ENCODE assay signal across 12 cellular contexts in genomic region chr6:161443868-161444267, GRCh38.
DNase-seq lines count a peak whose midpoint lies in the region; ATAC-seq and TF ChIP-seq lines count a peak whose summit lies in the region.
"Had no signal": no experiment of that assay in that cellular context is flagged by ENCODE, and none has a peak within 500 bp of the region (broad histone marks: within the 10 kb centered on the region; RNA-seq: fewer than 3 reads in every experiment).

No MANE protein-coding gene starts in this region.

- H2BK120ac ChIP-seq in neuronal stem cell (ENCODE audit: low read depth, low read length), result peak overlapping the region; percentile 41

- H4K91ac ChIP-seq in neuronal stem cell (ENCODE audit: low read depth, low read length, poor library complexity), result no peak overlapping the region

- WGBS in GM23248 (ENCODE audit: low coverage in 1 of 2, low lambda C conversion rate in 2 of 2, missing lambda C conversion rate in 2 of 2), 2 experiments, result 36 to 41% methylated on average over 8 of the region's 8 CpGs
- 39% methylated on average over 5 of the region's 8 CpGs; no CpG with 5 or more reads in 1 of the 2 donors for WGBS in gastroesophageal sphincter (ENCODE audit: low coverage in 1 of 2), 2 donors
- no CpG with 5 or more reads among the region's 8 CpGs for WGBS in neuronal stem cell (ENCODE audit: extremely low coverage in 2 of 2, insufficient read length in 2 of 2, insufficient replicate concordance in 1 of 2), 2 donors

- H3K4ac ChIP-seq in neuronal stem cell (ENCODE audit: low read length), result no peak overlapping the region

- DNase-seq in GM23248 (peak; percentile 76), NCI-H524 treated with DMSO at 0.1 percent for 48 hours (lab: John Stamatoyannopoulos, UW) (peak; percentile 32), neuronal stem cell (ENCODE audit: low spot score) (no peak), COLO829 (ENCODE audit: low spot score) (no peak), WERI-Rb-1 (no peak)
- DNase-seq in activated CD4-positive, alpha-beta T cell treated with anti-CD3 and anti-CD28 coated beads for 4 hours, result no peak
- DNase-seq: activated T-cell treated with anti-CD3 and anti-CD28 coated beads for 4 hours; CD8-positive, alpha-beta T cell; NCI-H2107 had no signal

- no peak for TF ChIP-seq POLR2A in gastroesophageal sphincter (IDR thresholded peaks at IDR 0.05)

- H3K9ac ChIP-seq in GM23248, result peak overlapping the region; percentile 60
- no peak overlapping the region for H3K9ac ChIP-seq in neuronal stem cell (ENCODE audit: low read depth, low read length, poor library complexity)

- H3K4me2 ChIP-seq in GM23248 (ENCODE audit: unreplicated experiment) (no peak overlapping the region), neuronal stem cell (ENCODE audit: insufficient read depth, low read length, poor library complexity, severe bottlenecking) (no peak overlapping the region)

- H3K14ac ChIP-seq in neuronal stem cell (ENCODE audit: low read length), result no peak overlapping the region

- H3K4me1 ChIP-seq in GM23248 (ENCODE audit: insufficient read depth) (peaks cover 17% of the 10 kb centered on the region), gastroesophageal sphincter (peaks cover 0 to 49% (median 13%) of the 10 kb centered on the region in 3 donors), neuronal stem cell (ENCODE audit: control insufficient read depth in 2 of 2, insufficient read depth in 1 of 2, low read depth in 1 of 2, low read length in 2 of 2) (peaks cover 17 to 20% of the 10 kb centered on the region in 2 donors)

- no peak overlapping the region for H2BK12ac ChIP-seq in neuronal stem cell (ENCODE audit: low read length)

- H3K9me3 ChIP-seq in GM23248 (ENCODE audit: low read depth), result no peaks in the 10 kb centered on the region
- H3K9me3 ChIP-seq in gastroesophageal sphincter, result no peaks in the 10 kb centered on the region
- no peaks in the 10 kb centered on the region for H3K9me3 ChIP-seq in neuronal stem cell (replicated peaks in 1 of 2; ENCODE audit: control insufficient read depth in 2 of 2, insufficient read depth in 1 of 2, low read depth in 1 of 2, low read length in 2 of 2)
- no peaks in the 10 kb centered on the region for H3K9me3 ChIP-seq in WERI-Rb-1 (ENCODE audit: severe bottlenecking)

- no peaks in the 10 kb centered on the region for H4K20me1 ChIP-seq in GM23248 (ENCODE audit: insufficient read depth)

- H4K8ac ChIP-seq in neuronal stem cell (ENCODE audit: low read depth, low read length), result no peak overlapping the region

- ATAC-seq in gastroesophageal sphincter, result no peak
- ATAC-seq in esophagus mucosa, result no peak
- ATAC-seq: CD8-positive, alpha-beta T cell; HepG2 had no signal

- H3F3A ChIP-seq in GM23248 (ENCODE audit: insufficient read depth), result peaks cover 4% of the 10 kb centered on the region

- in situ Hi-C loops in GM23248 (cut with MboI), result no loop called here

- H3K27ac ChIP-seq in GM23248, result peak overlapping the region; percentile 72
- peak overlapping the region in 3 of 4 donors; percentile 33 to 60 (median 59) for H3K27ac ChIP-seq in gastroesophageal sphincter
- H3K27ac ChIP-seq in neuronal stem cell (replicated peaks; ENCODE audit: low read length), result no peak overlapping the region
- H3K27ac ChIP-seq in WERI-Rb-1, result no peak overlapping the region

- peak overlapping the region; percentile 82 for H3K18ac ChIP-seq in neuronal stem cell (ENCODE audit: low read length)

- TF ChIP-seq EP300 in gastroesophageal sphincter (IDR thresholded peaks at IDR 0.05), result no peak

- H3K4me3 ChIP-seq in GM23248 (no peak overlapping the region), gastroesophageal sphincter (no peak overlapping the region), neuronal stem cell (ENCODE audit: low read length in 2 of 2) (no peak overlapping the region), WERI-Rb-1 (ENCODE audit: low read depth, low read length) (no peak overlapping the region)

- no peaks in the 10 kb centered on the region for H3K27me3 ChIP-seq in GM23248 (replicated peaks; ENCODE audit: insufficient read depth)
- no peaks in the 10 kb centered on the region for H3K27me3 ChIP-seq in gastroesophageal sphincter
- no peaks in the 10 kb centered on the region for H3K27me3 ChIP-seq in neuronal stem cell (ENCODE audit: control insufficient read depth in 3 of 3, insufficient read depth in 3 of 3, low read depth in 1 of 3, low read length in 3 of 3)
- no peaks in the 10 kb centered on the region for H3K27me3 ChIP-seq in WERI-Rb-1 (ENCODE audit: insufficient read depth, low read depth, severe bottlenecking)

- TF ChIP-seq CTCF in gastroesophageal sphincter (IDR thresholded peaks at IDR 0.05) (no peak), WERI-Rb-1 (IDR thresholded peaks at IDR 0.05; ENCODE audit: low read depth, low read length) (no peak)

- peak overlapping the region; percentile 68 for H2AFZ ChIP-seq in GM23248
- H2AFZ ChIP-seq in neuronal stem cell (ENCODE audit: low read length), result peak overlapping the region; percentile 75

- H2AK5ac ChIP-seq in neuronal stem cell (ENCODE audit: low read depth, low read length), result no peak overlapping the region

- no peak overlapping the region for H3K23ac ChIP-seq in neuronal stem cell (ENCODE audit: low read depth, low read length, poor library complexity)

- no peak overlapping the region for H2BK5ac ChIP-seq in neuronal stem cell (ENCODE audit: low read length)

- no peaks in the 10 kb centered on the region for H3K9me2 ChIP-seq in GM23248 (ENCODE audit: insufficient read depth)

- no peak overlapping the region for H2BK15ac ChIP-seq in neuronal stem cell (ENCODE audit: low read length)

- H3K36me3 ChIP-seq in GM23248 (ENCODE audit: low read depth) (no peaks in the 10 kb centered on the region), gastroesophageal sphincter (no peaks in the 10 kb centered on the region), neuronal stem cell (replicated peaks in 1 of 2; ENCODE audit: control insufficient read depth in 2 of 2, insufficient read depth in 2 of 2, low read length in 2 of 2) (no peaks in the 10 kb centered on the region), WERI-Rb-1 (no peaks in the 10 kb centered on the region)

- H3K79me1 ChIP-seq in neuronal stem cell (ENCODE audit: low read depth, low read length), result no peaks in the 10 kb centered on the region

- H3K79me2 ChIP-seq in GM23248 (ENCODE audit: insufficient read depth), result no peaks in the 10 kb centered on the region

Comparison
In these comparisons a context has a peak if more than half of its experiments do, and no peak if none do; other contexts are left out.
1. DNase-seq: peak in GM23248 (single experiment) and NCI-H524 treated with DMSO at 0.1 percent for 48 hours (single experiment); none in neuronal stem cell (single experiment), COLO829 (single experiment), WERI-Rb-1 (single experiment) and activated CD4-positive, alpha-beta T cell treated with anti-CD3 and anti-CD28 coated beads for 4 hours (0 of 2).
2. H3K27ac ChIP-seq: peak in GM23248 (single experiment) and gastroesophageal sphincter (3 of 4); none in neuronal stem cell (single experiment) and WERI-Rb-1 (single experiment).